ENCODE assay signal across 15 cellular contexts in genomic region chr20:53840462-53841000, GRCh38.
DNase-seq lines count a peak whose midpoint lies in the region; ATAC-seq and TF ChIP-seq lines count a peak whose summit lies in the region.
"Had no signal": no experiment of that assay in that cellular context is flagged by ENCODE, and none has a peak within 500 bp of the region (broad histone marks: within the 10 kb centered on the region; RNA-seq: fewer than 3 reads in every experiment).

No MANE protein-coding gene starts in this region.

- no peaks in the 10 kb centered on the region for H3K27me3 Mint-ChIP-seq in activated T-cell treated with anti-CD3 and anti-CD28 coated beads, Interleukin-2, amount 50 U/mL, for 72 hours (ENCODE audit: low read depth)
- peaks cover 2% of the 10 kb centered on the region for H3K27me3 Mint-ChIP-seq in activated T-helper 1 cell treated with anti-CD3 and anti-CD28 coated beads, Interleukin-12 subunit alpha, Interleukin-12 subunit beta, Interleukin-2, Interleukin-4 antibody, amounts not matched to agents 30 ng/mL and 10 ng/mL and 1 ng/mL, durations not matched to agents 14 hours and 24 hours and 36 hours (ENCODE audit: insufficient read depth)

- no peak for TF ChIP-seq POLR2A in spleen (IDR thresholded peaks at IDR 0.05)

- no peaks in the 10 kb centered on the region for H3K36me3 ChIP-seq in KOPT-K1 (ENCODE audit: insufficient read depth, low read length)
- no peaks in the 10 kb centered on the region for H3K36me3 ChIP-seq in spleen
- H3K36me3 ChIP-seq: upper lobe of right lung had no signal

- intact Hi-C loops in activated T-helper 1 cell treated with anti-CD3 and anti-CD28 coated beads, Interleukin-12 subunit alpha, Interleukin-12 subunit beta, Interleukin-2, Interleukin-4 antibody, amounts not matched to agents 30 ng/mL and 10 ng/mL and 1 ng/mL, durations not matched to agents 14 hours and 24 hours and 36 hours (cut with micrococcal nuclease) = loop anchor here (1.0 kb wide), 1 partner anchor 89 kb away; no protein-coding TSS in a partner anchor
- intact Hi-C loops in spleen (cut with DNase I; ENCODE audit: low total_unique reads) = loop anchor here (10.0 kb wide), 1 partner anchor 96 kb away; no protein-coding TSS in a partner anchor

- no peaks in the 10 kb centered on the region for H3K9me3 Mint-ChIP-seq in activated T-cell treated with anti-CD3 and anti-CD28 coated beads, Interleukin-2, amount 50 U/mL, for 72 hours
- H3K9me3 Mint-ChIP-seq in activated T-helper 1 cell treated with anti-CD3 and anti-CD28 coated beads, Interleukin-12 subunit alpha, Interleukin-12 subunit beta, Interleukin-2, Interleukin-4 antibody, amounts not matched to agents 30 ng/mL and 10 ng/mL and 1 ng/mL, durations not matched to agents 14 hours and 24 hours and 36 hours = peaks cover 3% of the 10 kb centered on the region

- peak overlapping the region; percentile 77 to 83 for H3K4me3 Mint-ChIP-seq in activated T-cell treated with anti-CD3 and anti-CD28 coated beads, Interleukin-2, amount 50 U/mL, for 72 hours
- no peak overlapping the region for H3K4me3 Mint-ChIP-seq in activated T-helper 1 cell treated with anti-CD3 and anti-CD28 coated beads, Interleukin-12 subunit alpha, Interleukin-12 subunit beta, Interleukin-2, Interleukin-4 antibody, amounts not matched to agents 30 ng/mL and 10 ng/mL and 1 ng/mL, durations not matched to agents 14 hours and 24 hours and 36 hours
- H3K4me3 Mint-ChIP-seq: GM23338 had no signal

- peaks cover 21 to 94% (median 70%) of the 10 kb centered on the region in 6 donors for H3K4me1 ChIP-seq in spleen
- H3K4me1 ChIP-seq: upper lobe of right lung had no signal

- no peak overlapping the region for H3K4me3 ChIP-seq in spleen
- H3K4me3 ChIP-seq: GM23338, upper lobe of right lung had no signal

- H3K4me1 Mint-ChIP-seq in activated T-cell treated with anti-CD3 and anti-CD28 coated beads, Interleukin-2, amount 50 U/mL, for 72 hours (ENCODE audit: low read depth) = peaks cover 85% of the 10 kb centered on the region
- peaks cover 73% of the 10 kb centered on the region for H3K4me1 Mint-ChIP-seq in activated T-helper 1 cell treated with anti-CD3 and anti-CD28 coated beads, Interleukin-12 subunit alpha, Interleukin-12 subunit beta, Interleukin-2, Interleukin-4 antibody, amounts not matched to agents 30 ng/mL and 10 ng/mL and 1 ng/mL, durations not matched to agents 14 hours and 24 hours and 36 hours (ENCODE audit: low read depth)

- no peaks in the 10 kb centered on the region for H3K36me3 Mint-ChIP-seq in activated T-cell treated with anti-CD3 and anti-CD28 coated beads, Interleukin-2, amount 50 U/mL, for 72 hours (ENCODE audit: insufficient read depth in 2 of 2)
- peaks cover 3% of the 10 kb centered on the region for H3K36me3 Mint-ChIP-seq in activated T-helper 1 cell treated with anti-CD3 and anti-CD28 coated beads, Interleukin-12 subunit alpha, Interleukin-12 subunit beta, Interleukin-2, Interleukin-4 antibody, amounts not matched to agents 30 ng/mL and 10 ng/mL and 1 ng/mL, durations not matched to agents 14 hours and 24 hours and 36 hours (ENCODE audit: low read depth)

- no peaks in the 10 kb centered on the region for H3K27me3 ChIP-seq in spleen (replicated peaks in 1 of 7)
- H3K27me3 ChIP-seq: upper lobe of right lung had no signal

- H3K9me3 ChIP-seq in KOPT-K1 (ENCODE audit: insufficient read depth, low read length, poor library complexity, severe bottlenecking) (peaks cover 5% of the 10 kb centered on the region), spleen (no peaks in the 10 kb centered on the region)
- H3K9me3 ChIP-seq: upper lobe of right lung had no signal

- H3K27ac ChIP-seq in KOPT-K1 (ENCODE audit: low read depth, low read length, poor library complexity, severe bottlenecking) (peak overlapping the region; percentile 56), spleen (peak overlapping the region; percentile 14 to 88 (median 84))
- H3K27ac ChIP-seq: upper lobe of right lung had no signal

- ATAC-seq in activated T-cell treated with anti-CD3 and anti-CD28 coated beads, Interleukin-2, amount 50 U/mL, for 72 hours (replicated peaks in 1 of 2) = no peak
- ATAC-seq in GM21737 (IDR thresholded peaks at IDR 0.05; ENCODE audit: unreplicated experiment) (no peak), GM18517 (IDR thresholded peaks at IDR 0.05; ENCODE audit: unreplicated experiment) (no peak)
- ATAC-seq: GM23338, sciatic nerve had no signal

- TF ChIP-seq CTCF in spleen (IDR thresholded peaks at IDR 0.05 in 8 of 11, conservative IDR thresholded peaks at IDR 0.05 in 3 of 11) = no peak

- no peak for DNase-seq in activated T-cell treated with anti-CD3 and anti-CD28 coated beads, Interleukin-2, amount 50 U/mL, for 72 hours
- no peak for DNase-seq in activated T-cell treated with anti-CD3 and anti-CD28 coated beads for 4 hours
- DNase-seq in activated T-helper 1 cell treated with anti-CD3 and anti-CD28 coated beads, Interleukin-12 subunit alpha, Interleukin-12 subunit beta, Interleukin-2, Interleukin-4 antibody, amounts not matched to agents 30 ng/mL and 10 ng/mL and 1 ng/mL, durations not matched to agents 14 hours and 24 hours and 36 hours (ENCODE audit: low spot score) = no peak
- DNase-seq in spleen = no peak
- no peak for DNase-seq in NCI-H2196 treated with DMSO at 0.1 percent for 48 hours (lab: John Stamatoyannopoulos, UW; ENCODE audit: unreplicated experiment)
- DNase-seq: cerebellar nuclear complex; NCI-H2171 treated with DMSO at 0.1 percent for 48 hours; SIG-M5; stimulated activated CD4-positive, alpha-beta T cell treated with anti-CD3 and anti-CD28 coated beads, Interleukin-4, amount 100 ng/mL, for 1 hour; upper lobe of right lung had no signal

- H3K27ac Mint-ChIP-seq in activated T-cell treated with anti-CD3 and anti-CD28 coated beads, Interleukin-2, amount 50 U/mL, for 72 hours = peak overlapping the region; percentile 51
- peak overlapping the region; percentile 96 for H3K27ac Mint-ChIP-seq in activated T-helper 1 cell treated with anti-CD3 and anti-CD28 coated beads, Interleukin-12 subunit alpha, Interleukin-12 subunit beta, Interleukin-2, Interleukin-4 antibody, amounts not matched to agents 30 ng/mL and 10 ng/mL and 1 ng/mL, durations not matched to agents 14 hours and 24 hours and 36 hours
- H3K27ac Mint-ChIP-seq: GM23338 had no signal
